Comparison of ENCODE assay signal across 34 cellular contexts in genomic region chr17:41660221-41660711, GRCh38. TPM values are rescaled to one million over a fixed set of nuclear protein-coding genes. Genes with fewer than 3 reads are reported as not detected.
A peak's percentile ranks its signal among the peaks of the same experiment; 100 is the strongest.
DNase-seq lines count a peak whose midpoint lies in the region; FAIRE-seq and TF ChIP-seq lines count a peak whose summit lies in the region.
"Had no signal": no experiment of that assay in that cellular context is flagged by ENCODE, and none has a peak within 500 bp of the region (broad histone marks: within the 10 kb centered on the region; RNA-seq: fewer than 3 reads in every experiment).

No MANE protein-coding gene starts in this region.

- TF ChIP-seq CTCF in H1 (IDR thresholded peaks at IDR 0.05; ENCODE audit: control extremely low read depth in 1 of 3, insufficient read depth in 1 of 3, low read depth in 1 of 3, low read length in 3 of 3) (no peak), glutamatergic neuron (IDR thresholded peaks at IDR 0.05; ENCODE audit: partially characterized antibody, unreplicated experiment) (no peak)

- CTCF ChIA-PET in H1 (lab: Charles Lee; ENCODE audit: partially characterized antibody), result interaction anchor here (0.6 to 12.1 kb wide), 13 partner anchors 11 to 802 kb away, joined by 3 to 338 read pairs (median 3); partner anchors contain the start of genes KRT16 and KRT19

- H3K9me3 ChIP-seq in H1 (ENCODE audit: insufficient read depth in 2 of 2, low read depth in 1 of 2, low read length in 1 of 2) (no peaks in the 10 kb centered on the region), thymus (ENCODE audit: control insufficient read depth) (no peaks in the 10 kb centered on the region)
- H3K9me3 ChIP-seq: left lung, upper lobe of right lung had no signal

- no peaks in the 10 kb centered on the region for H4K20me1 ChIP-seq in H1 (replicated peaks in 1 of 2; ENCODE audit: control insufficient read depth in 1 of 2, insufficient read depth in 2 of 2, low read length in 2 of 2)

- H3K4ac ChIP-seq in H1 (replicated peaks; ENCODE audit: insufficient read length, low read depth, low read length), result no peak overlapping the region

- no peaks in the 10 kb centered on the region for H3K79me2 ChIP-seq in H1 (ENCODE audit: control insufficient read depth in 1 of 2, insufficient read depth in 2 of 2, low read length in 2 of 2)

- no peaks in the 10 kb centered on the region; a peak in 3 of 7 replicates for H3K27me3 ChIP-seq in H1 (replicated peaks in 1 of 4; ENCODE audit: control insufficient read depth in 3 of 4, extremely low read depth in 1 of 4, insufficient read depth in 3 of 4, low read length in 3 of 4)
- H3K27me3 ChIP-seq in thymus (ENCODE audit: control insufficient read depth, insufficient read depth), result peaks cover 2% of the 10 kb centered on the region
- H3K27me3 ChIP-seq: left lung, upper lobe of right lung had no signal

- H3K23me2 ChIP-seq in H1 (ENCODE audit: low read depth, low read length), result 0 out of 2 replicates have a peak, but pooled peaks cover 3% of the 10 kb centered on the region

- 88% methylated on average over 8 of the region's 8 CpGs; no CpG with 5 or more reads in 1 of the 2 experiments for WGBS in H1 (ENCODE audit: extremely low coverage in 1 of 2, insufficient coverage in 1 of 2, insufficient read length in 1 of 2, insufficient replicate concordance in 2 of 2, low coverage in 1 of 2, low lambda C conversion rate in 2 of 2, missing lambda C conversion rate in 1 of 2), 2 experiments
- 95% methylated on average over 8 of the region's 8 CpGs for WGBS in thymus

- POLR2A ChIA-PET in H1 (lab: Charles Lee; ENCODE audit: partially characterized antibody), result interaction anchor here (0.8 to 1.5 kb wide), 4 partner anchors 19 to 111 kb away, joined by 3 to 5 read pairs (median 4); no protein-coding TSS in a partner anchor

- peaks cover 3% of the 10 kb centered on the region for H3K4me1 Mint-ChIP-seq in glutamatergic neuron (ENCODE audit: low read depth, unreplicated experiment)

- no peak for TF ChIP-seq RAD21 in H1 (IDR thresholded peaks at IDR 0.05 in 1 of 2, conservative IDR thresholded peaks at IDR 0.05 in 1 of 2; ENCODE audit: low read depth in 2 of 2, low read length in 2 of 2)

- no peak overlapping the region for H2BK5ac ChIP-seq in H1 (ENCODE audit: low read depth, low read length)

- no peak overlapping the region for H2BK12ac ChIP-seq in H1 (ENCODE audit: low read depth, low read length)

- no peak overlapping the region for H3K23ac ChIP-seq in H1 (ENCODE audit: insufficient read length)

- H2BK15ac ChIP-seq in H1 (ENCODE audit: low read length), result 0 out of 2 replicates have a peak overlapping the region, but pooled peaks have one; percentile 61

- H2BK120ac ChIP-seq in H1 (replicated peaks; ENCODE audit: low read depth, low read length), result no peak overlapping the region

- H3K4me1 ChIP-seq in H1 (replicated peaks in 1 of 4; ENCODE audit: control insufficient read depth in 3 of 4, insufficient read depth in 4 of 4, low read length in 3 of 4), result peaks cover 0 to 13% (median 6%) of the 10 kb centered on the region in 4 experiments; a peak in 5 of 7 replicates
- no peaks in the 10 kb centered on the region for H3K4me1 ChIP-seq in thymus (ENCODE audit: control insufficient read depth, insufficient read depth, low read length)
- H3K4me1 ChIP-seq: upper lobe of right lung had no signal

- H3K9ac ChIP-seq in H1 (replicated peaks in 1 of 4; ENCODE audit: extremely low read depth in 1 of 4, low read depth in 3 of 4, low read length in 3 of 4), result no peak overlapping the region

- H2AFZ ChIP-seq in H1 (ENCODE audit: low read length), result no peak overlapping the region
- H2AFZ ChIP-seq: GM23338 had no signal

- FAIRE-seq in H1 (lab: Jason Lieb, UNC), result no peak
- FAIRE-seq: bronchial epithelial cell, endothelial cell of umbilical vein had no signal

- H3K27ac ChIP-seq in H1 (ENCODE audit: low read depth, low read length) (no peak overlapping the region), thymus (ENCODE audit: low read depth) (peak overlapping the region; percentile 56)
- H3K27ac ChIP-seq: 22Rv1, C4-2B, left lung, upper lobe of right lung had no signal

- H3K4me3 ChIP-seq in H1 (ENCODE audit: extremely low read depth in 1 of 4, insufficient read depth in 2 of 4, low read depth in 3 of 4, low read length in 4 of 4) (no peak overlapping the region), thymus (ENCODE audit: low read length) (no peak overlapping the region)
- H3K4me3 ChIP-seq: GM23338, left lung, upper lobe of right lung had no signal

- peak; percentile 84 to 90 for DNase-seq in NCI-H526 (lab: John Stamatoyannopoulos, UW)
- DNase-seq in NCI-H526 treated with DMSO at 0.1 percent for 48 hours (lab: John Stamatoyannopoulos, UW), result no peak
- DNase-seq in H1 (ENCODE audit: low read depth in 1 of 2, low spot score in 2 of 2), result no peak
- DNase-seq in myocyte (ENCODE audit: low read depth), result peak; percentile 77
- DNase-seq in NK-92 (lab: John Stamatoyannopoulos, UW; ENCODE audit: unreplicated experiment), result no peak
- no peak for DNase-seq in SW480 (ENCODE audit: low spot score)
- DNase-seq in glutamatergic neuron, result no peak
- DNase-seq: activated B cell treated with CpG ODN at 0.5 μM for 24 hours; activated gamma-delta T cell; activated naive CD8-positive, alpha-beta T cell treated with anti-CD3 and anti-CD28 coated beads for 36 hours; activated T-cell treated with anti-CD3 and anti-CD28 coated beads, Interleukin-2, amount 50 U/mL, for 24 hours; anterior cingulate cortex; Calu3; DMS79 treated with DMSO at 0.1 percent for 48 hours; GDM1; HFFc6; left lung; naive thymus-derived CD4-positive, alpha-beta T cell; NCI-H1436; NCI-H345; NCI-H774; substantia nigra; upper lobe of right lung had no signal

- peaks cover 2% of the 10 kb centered on the region for H3K27me3 Mint-ChIP-seq in glutamatergic neuron (ENCODE audit: unreplicated experiment)
- H3K27me3 Mint-ChIP-seq: activated naive CD8-positive, alpha-beta T cell treated with anti-CD3 and anti-CD28 coated beads for 36 hours; activated T-cell treated with anti-CD3 and anti-CD28 coated beads, Interleukin-2, amount 50 U/mL, for 24 hours had no signal

- H3K14ac ChIP-seq in H1 (ENCODE audit: insufficient read length), result no peak overlapping the region

- no peak overlapping the region for H4K5ac ChIP-seq in H1 (ENCODE audit: insufficient read length, low read depth, low read length)

- H3K27ac Mint-ChIP-seq in glutamatergic neuron (ENCODE audit: unreplicated experiment), result no peak overlapping the region
- H3K27ac Mint-ChIP-seq: activated B cell treated with CpG ODN at 0.5 μM for 24 hours; activated naive CD8-positive, alpha-beta T cell treated with anti-CD3 and anti-CD28 coated beads for 36 hours; activated T-cell treated with anti-CD3 and anti-CD28 coated beads, Interleukin-2, amount 50 U/mL, for 24 hours; GM23338; HFFc6; mesothelial cell of epicardium; naive thymus-derived CD4-positive, alpha-beta T cell; stimulated activated memory B cell treated with anti-CD40 and anti-IgM and Interleukin-4, amounts not matched to agents 10 μg/mL and 1 μg/mL and 100 μg/mL, for 72 hours had no signal

- H3K79me1 ChIP-seq in H1 (ENCODE audit: low read depth, low read length), result no peaks in the 10 kb centered on the region

- H3K9me3 Mint-ChIP-seq in glutamatergic neuron (ENCODE audit: unreplicated experiment), result peaks cover 7% of the 10 kb centered on the region
- H3K9me3 Mint-ChIP-seq: activated B cell treated with CpG ODN at 0.5 μM for 24 hours; activated naive CD8-positive, alpha-beta T cell treated with anti-CD3 and anti-CD28 coated beads for 36 hours; activated T-cell treated with anti-CD3 and anti-CD28 coated beads, Interleukin-2, amount 50 U/mL, for 24 hours; GM23338; HFFc6; mesothelial cell of epicardium; naive thymus-derived CD4-positive, alpha-beta T cell; stimulated activated memory B cell treated with anti-CD40 and anti-IgM and Interleukin-4, amounts not matched to agents 10 μg/mL and 1 μg/mL and 100 μg/mL, for 72 hours had no signal

- no peak for TF ChIP-seq EP300 in H1 (IDR thresholded peaks at IDR 0.05; ENCODE audit: borderline replicate concordance in 1 of 2, low read depth in 2 of 2, low read length in 2 of 2)

- H3K36me3 ChIP-seq in H1 (ENCODE audit: control insufficient read depth in 2 of 4, insufficient read depth in 4 of 4, low read length in 3 of 4) (no peaks in the 10 kb centered on the region), thymus (ENCODE audit: control insufficient read depth, insufficient read depth) (no peaks in the 10 kb centered on the region)
- H3K36me3 ChIP-seq: left lung, upper lobe of right lung had no signal

- H3K4me3 Mint-ChIP-seq in glutamatergic neuron (ENCODE audit: unreplicated experiment), result no peak overlapping the region
- H3K4me3 Mint-ChIP-seq: activated B cell treated with CpG ODN at 0.5 μM for 24 hours; activated naive CD8-positive, alpha-beta T cell treated with anti-CD3 and anti-CD28 coated beads for 36 hours; activated T-cell treated with anti-CD3 and anti-CD28 coated beads, Interleukin-2, amount 50 U/mL, for 24 hours; GM23338; HFFc6; mesothelial cell of epicardium; naive thymus-derived CD4-positive, alpha-beta T cell; stimulated activated memory B cell treated with anti-CD40 and anti-IgM and Interleukin-4, amounts not matched to agents 10 μg/mL and 1 μg/mL and 100 μg/mL, for 72 hours had no signal

- no peak for TF ChIP-seq POLR2A in H1 (IDR thresholded peaks at IDR 0.05; ENCODE audit: control extremely low read depth in 1 of 2, low read depth in 2 of 2, low read length in 2 of 2)

- no peaks in the 10 kb centered on the region for H3K36me3 Mint-ChIP-seq in glutamatergic neuron (ENCODE audit: unreplicated experiment)
- H3K36me3 Mint-ChIP-seq: activated naive CD8-positive, alpha-beta T cell treated with anti-CD3 and anti-CD28 coated beads for 36 hours; mesothelial cell of epicardium; naive thymus-derived CD4-positive, alpha-beta T cell; stimulated activated memory B cell treated with anti-CD40 and anti-IgM and Interleukin-4, amounts not matched to agents 10 μg/mL and 1 μg/mL and 100 μg/mL, for 72 hours had no signal

- no peak overlapping the region for H4K8ac ChIP-seq in H1 (ENCODE audit: extremely low read depth, insufficient read depth, low read length)

- no peak overlapping the region for H2AK5ac ChIP-seq in H1 (ENCODE audit: low read depth, low read length)

- H3K56ac ChIP-seq in H1 (replicated peaks; ENCODE audit: insufficient read length, low read depth, low read length), result no peak overlapping the region

- H2BK20ac ChIP-seq in H1 (ENCODE audit: low read length), result no peak overlapping the region

- H3K4me2 ChIP-seq in H1 (ENCODE audit: insufficient read depth in 1 of 2, low read depth in 2 of 2, low read length in 2 of 2), result no peak overlapping the region
- H3K4me2 ChIP-seq: GM23338 had no signal

- H4K91ac ChIP-seq in H1 (replicated peaks; ENCODE audit: insufficient read length, low read length), result no peak overlapping the region

- no peak overlapping the region for H3K18ac ChIP-seq in H1 (ENCODE audit: extremely low read depth, low read length)

RNA-seq across cellular contexts. Expression of gene EIF1, which starts 28.4 kb away (rescaled TPM):
- 528 and 539 TPM in 2 replicates for total RNA-seq in H1 (2021; fragmentation: NEBNext Ultra II Directional; extraction: Animal tissue kit (Norgen Biotek cat#: 25700))
- polyA plus RNA-seq in H1 (2011; rRNA removed) (89.3 and 175 TPM in 2 replicates), thymus (1,051 TPM)
- polyA plus RNA-seq in H1 (2011; cell fraction: cytosol; rRNA removed), result 105 TPM
- 101 TPM for polyA plus RNA-seq in H1 (2011; cell fraction: nucleus; rRNA removed)
- polyA plus RNA-seq in H1 (2012, experiment 1 of 2), result 476 to 568 TPM (median 517 TPM) in 4 replicates
- 186 TPM for polyA plus RNA-seq in H1 (2012, experiment 2 of 2)
- 266 TPM for polyA plus RNA-seq in H1 (2013, experiment 1 of 2)
- polyA plus RNA-seq in H1 (2013, experiment 2 of 2), result 257 TPM
- 91.0 and 95.7 TPM in 2 replicates for polyA minus RNA-seq in H1 (2011; rRNA and poly(A)+ RNA removed)
- polyA minus RNA-seq in H1 (2011; cell fraction: cytosol; rRNA and poly(A)+ RNA removed), result 120 TPM
- polyA minus RNA-seq in H1 (2011; cell fraction: nucleus; rRNA and poly(A)+ RNA removed), result 121 TPM
- total RNA-seq in myocyte (78.1 and 112 TPM in 2 replicates), glutamatergic neuron (ENCODE audit: unreplicated experiment) (1,088 TPM)
- 1,247 TPM for polyA plus RNA-seq in myocyte (2012)

RNA-seq across cellular contexts. Expression of gene KRT17, which starts 35.9 kb away (rescaled TPM):
- 0.36 and 0.50 TPM in 2 replicates for total RNA-seq in H1 (2021; fragmentation: NEBNext Ultra II Directional; extraction: Animal tissue kit (Norgen Biotek cat#: 25700))
- 0.95 and 0.96 TPM in 2 replicates for polyA plus RNA-seq in H1 (2011; rRNA removed)
- polyA plus RNA-seq in H1 (2011; cell fraction: cytosol; rRNA removed), result 0.76 TPM
- polyA plus RNA-seq in H1 (2011; cell fraction: nucleus; rRNA removed), result 0.87 TPM
- 0.44 to 0.88 TPM (median 0.81 TPM) in 4 replicates for polyA plus RNA-seq in H1 (2012, experiment 1 of 2)
- polyA plus RNA-seq in H1 (2012, experiment 2 of 2), result 0.88 TPM
- polyA plus RNA-seq in H1 (2013, experiment 1 of 2), result 0.55 TPM
- polyA plus RNA-seq in H1 (2013, experiment 2 of 2), result 0.46 TPM
- 0.19 and 1.00 TPM in 2 replicates for polyA minus RNA-seq in H1 (2011; rRNA and poly(A)+ RNA removed)
- 22.5 TPM for polyA minus RNA-seq in H1 (2011; cell fraction: cytosol; rRNA and poly(A)+ RNA removed)
- polyA minus RNA-seq in H1 (2011; cell fraction: nucleus; rRNA and poly(A)+ RNA removed), result 11.9 TPM
- 0.32 and 2.4 TPM in 2 replicates for total RNA-seq in myocyte
- 9.9 TPM for polyA plus RNA-seq in myocyte (2012)
- 2,044 TPM for polyA plus RNA-seq in thymus
- not detected for total RNA-seq in glutamatergic neuron (ENCODE audit: unreplicated experiment)
- total RNA-seq: activated B cell treated with CpG ODN at 0.5 μM for 24 hours; activated naive CD8-positive, alpha-beta T cell treated with anti-CD3 and anti-CD28 coated beads for 36 hours; naive thymus-derived CD4-positive, alpha-beta T cell; SK-MEL-5 had no signal
- polyA plus RNA-seq: naive thymus-derived CD4-positive, alpha-beta T cell had no signal

RNA-seq across cellular contexts. Expression of gene KRT16, which starts 47.7 kb away (rescaled TPM):
- not detected in 2 replicates for total RNA-seq in H1 (2021; fragmentation: NEBNext Ultra II Directional; extraction: Animal tissue kit (Norgen Biotek cat#: 25700))
- polyA plus RNA-seq in H1 (2011; rRNA removed) (not detected in 2 replicates), thymus (262 TPM)
- polyA plus RNA-seq in H1 (2011; cell fraction: cytosol; rRNA removed), result not detected
- polyA plus RNA-seq in H1 (2011; cell fraction: nucleus; rRNA removed), result not detected
- polyA plus RNA-seq in H1 (2012, experiment 1 of 2), result not detected in 4 replicates
- not detected for polyA plus RNA-seq in H1 (2012, experiment 2 of 2)
- not detected for polyA plus RNA-seq in H1 (2013, experiment 1 of 2)
- not detected for polyA plus RNA-seq in H1 (2013, experiment 2 of 2)
- not detected in 2 replicates for polyA minus RNA-seq in H1 (2011; rRNA and poly(A)+ RNA removed)
- not detected for polyA minus RNA-seq in H1 (2011; cell fraction: cytosol; rRNA and poly(A)+ RNA removed)
- not detected for polyA minus RNA-seq in H1 (2011; cell fraction: nucleus; rRNA and poly(A)+ RNA removed)
- total RNA-seq in myocyte (not detected in 2 replicates), glutamatergic neuron (ENCODE audit: unreplicated experiment) (not detected)
- polyA plus RNA-seq in myocyte (2012), result 0.34 TPM
- total RNA-seq: activated B cell treated with CpG ODN at 0.5 μM for 24 hours; activated naive CD8-positive, alpha-beta T cell treated with anti-CD3 and anti-CD28 coated beads for 36 hours; endothelial cell of umbilical vein; GM23338; naive thymus-derived CD4-positive, alpha-beta T cell; SK-MEL-5; T-helper 1 cell treated with Interleukin-12 subunit alpha and Interleukin-12 subunit beta and Interleukin-4 antibody, amounts not matched to agents 30 ng/mL and 1 ng/mL, for 36 hours; upper lobe of right lung had no signal
- polyA plus RNA-seq: endothelial cell of umbilical vein; GM23338; naive thymus-derived CD4-positive, alpha-beta T cell had no signal

RNA-seq across cellular contexts. Expression of gene GAST, which starts 51.9 kb away (rescaled TPM):
- not detected in 2 replicates for total RNA-seq in H1 (2021; fragmentation: NEBNext Ultra II Directional; extraction: Animal tissue kit (Norgen Biotek cat#: 25700))
- not detected in 2 replicates for polyA plus RNA-seq in H1 (2011; rRNA removed)
- polyA plus RNA-seq in H1 (2011; cell fraction: cytosol; rRNA removed), result not detected
- polyA plus RNA-seq in H1 (2011; cell fraction: nucleus; rRNA removed), result not detected
- not detected in 4 replicates for polyA plus RNA-seq in H1 (2012, experiment 1 of 2)
- not detected for polyA plus RNA-seq in H1 (2012, experiment 2 of 2)
- not detected for polyA plus RNA-seq in H1 (2013, experiment 1 of 2)
- polyA plus RNA-seq in H1 (2013, experiment 2 of 2), result not detected
- not detected in 2 replicates for polyA minus RNA-seq in H1 (2011; rRNA and poly(A)+ RNA removed)
- polyA minus RNA-seq in H1 (2011; cell fraction: cytosol; rRNA and poly(A)+ RNA removed), result not detected
- polyA minus RNA-seq in H1 (2011; cell fraction: nucleus; rRNA and poly(A)+ RNA removed), result not detected
- not detected in 2 replicates for total RNA-seq in myocyte
- polyA plus RNA-seq in myocyte (2012), result not detected
- polyA plus RNA-seq in thymus, result 77.6 TPM
- not detected for total RNA-seq in glutamatergic neuron (ENCODE audit: unreplicated experiment)
- total RNA-seq: activated B cell treated with CpG ODN at 0.5 μM for 24 hours; activated naive CD8-positive, alpha-beta T cell treated with anti-CD3 and anti-CD28 coated beads for 36 hours; bronchial epithelial cell; Calu3; endothelial cell of umbilical vein; GM23338; HFFc6; left lung; mesothelial cell of epicardium; naive thymus-derived CD4-positive, alpha-beta T cell; omental fat pad; SK-MEL-5; T-helper 1 cell treated with Interleukin-12 subunit alpha and Interleukin-12 subunit beta and Interleukin-4 antibody, amounts not matched to agents 30 ng/mL and 1 ng/mL, for 36 hours; upper lobe of right lung had no signal
- polyA plus RNA-seq: endothelial cell of umbilical vein; GM23338; naive thymus-derived CD4-positive, alpha-beta T cell had no signal

Comparison
In these comparisons a context has a peak if more than half of its experiments do, and no peak if none do; other contexts are left out.
1. DNase-seq: peak in NCI-H526 (2 of 2) and myocyte (single experiment); none in NCI-H526 treated with DMSO at 0.1 percent for 48 hours (single experiment), H1 (0 of 2), NK-92 (single experiment), SW480 (single experiment) and glutamatergic neuron (single experiment).